In the genomic region with DNA sequence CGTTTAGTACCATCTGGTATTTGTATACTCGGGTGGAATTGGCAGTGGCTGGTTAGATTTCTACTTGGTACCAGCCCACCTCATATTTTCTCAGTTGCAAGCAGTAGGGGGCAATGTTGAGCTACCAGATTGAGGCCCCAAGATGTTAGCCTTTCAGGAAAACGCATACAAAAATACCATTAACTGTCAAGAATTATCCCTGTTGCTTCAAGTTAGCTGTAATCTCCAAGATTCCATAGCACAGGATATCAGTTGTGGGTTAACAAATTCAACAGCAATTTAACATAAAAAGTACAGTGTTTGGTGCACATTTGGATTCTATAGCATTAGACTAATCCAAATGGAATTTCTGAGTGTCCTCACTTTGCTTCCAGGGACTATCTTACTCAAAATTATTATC, we compare ENCODE assay signal across 8 cellular contexts.
A peak's percentile ranks its signal among the peaks of the same experiment; 100 is the strongest.
DNase-seq lines count a peak whose midpoint lies in the region; ATAC-seq and TF ChIP-seq lines count a peak whose summit lies in the region.

No MANE protein-coding gene starts in this region.

- dilution Hi-C loops in IMR-90 (cut with HindIII; ENCODE audit: low sequenced_read_pairs, unreplicated experiment): no loop called here

- H3K9me1 ChIP-seq in IMR-90 (ENCODE audit: insufficient read depth, low read length): no peaks in the 10 kb centered on the region

- no peak for TF ChIP-seq EP300 in sigmoid colon (IDR thresholded peaks at IDR 0.05)

- H2AK5ac ChIP-seq in IMR-90 (ENCODE audit: low read depth, low read length): no peak overlapping the region

- no peak overlapping the region for H3K18ac ChIP-seq in IMR-90 (ENCODE audit: low read depth, low read length)

- peak; percentile 83 for TF ChIP-seq RAD21 in IMR-90 (IDR thresholded peaks at IDR 0.05; ENCODE audit: low read length)

- H3K27ac ChIP-seq in IMR-90 (ENCODE audit: insufficient read depth, low read length) (no peak overlapping the region), Panc1 (ENCODE audit: low read length) (no peak overlapping the region), sigmoid colon (no peak overlapping the region)

- H3K4me2 ChIP-seq in IMR-90 (ENCODE audit: low read depth, low read length): no peak overlapping the region

- H3K4ac ChIP-seq in IMR-90 (ENCODE audit: low read depth, low read length): no peak overlapping the region

- H3K14ac ChIP-seq in IMR-90 (replicated peaks; ENCODE audit: low read depth, low read length): no peak overlapping the region

- H3K4me1 ChIP-seq in IMR-90 (ENCODE audit: control insufficient read depth, insufficient read depth, low read length): peaks cover 4% of the 10 kb centered on the region
- H3K4me1 ChIP-seq in Panc1 (ENCODE audit: control insufficient read depth, insufficient read depth, low read length): peaks cover 2% of the 10 kb centered on the region; the same call in 1 of the 2 replicates
- H3K4me1 ChIP-seq in adipocyte (ENCODE audit: control insufficient read depth, insufficient read depth, low read length): peaks cover 33% of the 10 kb centered on the region
- peaks cover 0 to 16% (median 12%) of the 10 kb centered on the region in 4 donors for H3K4me1 ChIP-seq in sigmoid colon

- no peak overlapping the region for H4K5ac ChIP-seq in IMR-90 (ENCODE audit: low read depth, low read length)

- H2AK9ac ChIP-seq in IMR-90 (replicated peaks; ENCODE audit: low read depth, low read length, poor library complexity): no peak overlapping the region

- intact Hi-C loops in IMR-90 (cut with micrococcal nuclease) (loop anchor here (1.0 to 10.0 kb wide), 10 partner anchors 120 to 1570 kb away; no protein-coding TSS in a partner anchor), Panc1 (cut with micrococcal nuclease; ENCODE audit: unreplicated experiment) (no loop called here), left ventricle myocardium superior (cut with micrococcal nuclease) (no loop called here), sigmoid colon (cut with DNase I) (loop anchor here (10.0 kb wide), 1 partner anchor 393 kb away; the partner anchor contains the start of gene IRX3)

- POLR2A ChIA-PET in IMR-90 (lab: Charles Lee; ENCODE audit: unreplicated experiment): no interaction called here
- POLR2A ChIA-PET in Panc1 (lab: Charles Lee): interaction anchor here (0.6 kb wide), 1 partner anchor 929 kb away, joined by 9 read pairs; no protein-coding TSS in a partner anchor

- H3K36me3 ChIP-seq in IMR-90 (ENCODE audit: control insufficient read depth, insufficient read depth, low read length) (peaks cover 10% of the 10 kb centered on the region), Panc1 (ENCODE audit: control insufficient read depth, insufficient read depth, low read length) (no peaks in the 10 kb centered on the region; the same call in 1 of the 2 replicates), adipocyte (ENCODE audit: control insufficient read depth, insufficient read depth, low read length, severe bottlenecking) (peaks cover 26% of the 10 kb centered on the region), sigmoid colon (peaks cover 0 to 22% (median 0%) of the 10 kb centered on the region in 4 donors)

- H2BK5ac ChIP-seq in IMR-90 (ENCODE audit: low read depth, low read length, poor library complexity, severe bottlenecking): no peak overlapping the region

- DNase-seq in ELR (ENCODE audit: low read depth): peak; percentile 66
- DNase-seq in IMR-90: peak; percentile 81
- peak; percentile 45 for DNase-seq in Panc1 (ENCODE audit: low read depth, low spot score)
- DNase-seq in adipocyte (ENCODE audit: low read depth): peak; percentile 78
- DNase-seq in left ventricle myocardium superior: no peak
- DNase-seq in sigmoid colon: no peak
- no peak for DNase-seq in 8988T

- H2BK15ac ChIP-seq in IMR-90 (ENCODE audit: low read depth, low read length): no peak overlapping the region

- TF ChIP-seq CTCF in IMR-90 (conservative IDR thresholded peaks at IDR 0.05; ENCODE audit: low read depth, low read length) (peak; percentile 85), Panc1 (IDR thresholded peaks at IDR 0.05) (peak; percentile 79), sigmoid colon (IDR thresholded peaks at IDR 0.05) (peak; percentile 15 to 66 (median 46))

- H3K4me3 ChIP-seq in IMR-90 (ENCODE audit: insufficient read depth, low read depth, low read length): no peak overlapping the region
- no peak overlapping the region for H3K4me3 ChIP-seq in Panc1 (ENCODE audit: low read depth in 2 of 2, low read length in 2 of 2)
- no peak overlapping the region for H3K4me3 ChIP-seq in adipocyte (ENCODE audit: low read length)
- no peak overlapping the region for H3K4me3 ChIP-seq in sigmoid colon

- H2AFZ ChIP-seq in IMR-90 (replicated peaks; ENCODE audit: low read length, poor library complexity): no peak overlapping the region

- no peak overlapping the region for H3K56ac ChIP-seq in IMR-90 (ENCODE audit: extremely low read depth, insufficient read depth, low read length)

- H4K20me1 ChIP-seq in IMR-90 (ENCODE audit: insufficient read depth, low read length): no peaks in the 10 kb centered on the region

- in situ Hi-C loops in IMR-90 (cut with MboI; ENCODE audit: low sequenced_read_pairs): loop anchor here (25.0 kb wide), 1 partner anchor 1045 kb away; the partner anchor contains the start of gene IRX5
- in situ Hi-C loops in Panc1 (cut with HindIII; ENCODE audit: low pct_unique_long_range_greater_than_20kb, low sequenced_read_pairs): no loop called here

- no peak overlapping the region for H2BK120ac ChIP-seq in IMR-90 (ENCODE audit: low read depth, low read length)

- TF ChIP-seq POLR2A in IMR-90 (IDR thresholded peaks at IDR 0.05; ENCODE audit: low read depth, low read length): no peak
- TF ChIP-seq POLR2A in sigmoid colon (IDR thresholded peaks at IDR 0.05): no peak

- H2BK20ac ChIP-seq in IMR-90 (ENCODE audit: low read depth, low read length): no peak overlapping the region

- CTCF ChIA-PET in IMR-90 (lab: Yijun Ruan, JAX) (interaction anchor here (0.6 to 1.5 kb wide), 6 partner anchors 11 to 868 kb away, joined by 3 to 4 read pairs (median 3); no protein-coding TSS in a partner anchor), Panc1 (lab: Charles Lee) (interaction anchor here (0.6 kb wide), 1 partner anchor 269 kb away, joined by 3 read pairs; no protein-coding TSS in a partner anchor)

- no TSS peak for BruUV-seq in IMR-90 (replicated peaks; lab: Mats Ljungman, UMichigan)
- BruUV-seq in Panc1 (replicated peaks; lab: Mats Ljungman, UMichigan): no TSS peak

- H3K79me1 ChIP-seq in IMR-90 (ENCODE audit: low read depth in 1 of 2, low read length in 2 of 2): peaks cover 3 to 4% of the 10 kb centered on the region in 2 experiments; a peak in 1 of 4 replicates

- H3K27me3 ChIP-seq in IMR-90 (ENCODE audit: control insufficient read depth, insufficient read depth, low read length) (no peaks in the 10 kb centered on the region), Panc1 (ENCODE audit: control insufficient read depth, insufficient read depth, low read length) (no peaks in the 10 kb centered on the region), adipocyte (replicated peaks; ENCODE audit: control insufficient read depth, insufficient read depth, low read length) (no peaks in the 10 kb centered on the region), sigmoid colon (no peaks in the 10 kb centered on the region)

- no CpG with 5 or more reads among the region's 3 CpGs for WGBS in IMR-90 (ENCODE audit: extremely low coverage in 2 of 2, insufficient read length in 1 of 2), 2 experiments
- WGBS in sigmoid colon, 2 donors: 4 to 27% methylated on average over 3 of the region's 3 CpGs

- no peak overlapping the region for H4K8ac ChIP-seq in IMR-90 (ENCODE audit: low read depth in 2 of 2, low read length in 2 of 2)

- H4K91ac ChIP-seq in IMR-90 (ENCODE audit: insufficient read depth, low read depth, low read length): no peak overlapping the region

- ATAC-seq in IMR-90 (ENCODE audit: low read depth): peak; percentile 78
- ATAC-seq in Panc1: peak; percentile 80
- peak; percentile 78 for ATAC-seq in left ventricle myocardium superior
- no peak for ATAC-seq in HG02970 (IDR thresholded peaks at IDR 0.05; ENCODE audit: low FRiP score, unreplicated experiment)

- no peak overlapping the region for H3K23ac ChIP-seq in IMR-90 (ENCODE audit: low read depth, low read length)

- H3K9me3 ChIP-seq in IMR-90 (ENCODE audit: control insufficient read depth, insufficient read depth, low read length) (no peaks in the 10 kb centered on the region), Panc1 (ENCODE audit: control insufficient read depth, insufficient read depth, low read depth, low read length) (no peaks in the 10 kb centered on the region), adipocyte (ENCODE audit: control insufficient read depth, low read length) (no peaks in the 10 kb centered on the region), sigmoid colon (no peaks in the 10 kb centered on the region)

- H3K9ac ChIP-seq in IMR-90 (ENCODE audit: low read depth, low read length) (no peak overlapping the region), adipocyte (ENCODE audit: low read length) (peak overlapping the region; percentile 60)

TF ChIP-seq in IMR-90, 13 proteins besides CTCF, POLR2A, EP300 and RAD21:
- TF ChIP-seq SMC3 (IDR thresholded peaks at IDR 0.05; ENCODE audit: low read depth, low read length) (peak; percentile 64), ELK1 (IDR thresholded peaks at IDR 0.05; ENCODE audit: borderline replicate concordance, low read depth, low read length) (no peak), MXI1 (IDR thresholded peaks at IDR 0.05; ENCODE audit: borderline replicate concordance, low read depth, low read length) (no peak)

Comparison
In these comparisons a context has a peak if more than half of its experiments do, and no peak if none do; other contexts are left out.
1. DNase-seq: peak in ELR (single experiment), IMR-90 (single experiment), Panc1 (single experiment) and adipocyte (single experiment); none in left ventricle myocardium superior (single experiment), sigmoid colon (single experiment) and 8988T (single experiment).
2. intact Hi-C loops: an anchor here in IMR-90 (1.0 to 10.0 kb wide) and sigmoid colon (10.0 kb wide); none called in Panc1 and left ventricle myocardium superior.
3. Peak in every context shown above with its lines, with median percentiles within 50 percentile points of each other: CTCF ChIP-seq.